In the genomic region with DNA sequence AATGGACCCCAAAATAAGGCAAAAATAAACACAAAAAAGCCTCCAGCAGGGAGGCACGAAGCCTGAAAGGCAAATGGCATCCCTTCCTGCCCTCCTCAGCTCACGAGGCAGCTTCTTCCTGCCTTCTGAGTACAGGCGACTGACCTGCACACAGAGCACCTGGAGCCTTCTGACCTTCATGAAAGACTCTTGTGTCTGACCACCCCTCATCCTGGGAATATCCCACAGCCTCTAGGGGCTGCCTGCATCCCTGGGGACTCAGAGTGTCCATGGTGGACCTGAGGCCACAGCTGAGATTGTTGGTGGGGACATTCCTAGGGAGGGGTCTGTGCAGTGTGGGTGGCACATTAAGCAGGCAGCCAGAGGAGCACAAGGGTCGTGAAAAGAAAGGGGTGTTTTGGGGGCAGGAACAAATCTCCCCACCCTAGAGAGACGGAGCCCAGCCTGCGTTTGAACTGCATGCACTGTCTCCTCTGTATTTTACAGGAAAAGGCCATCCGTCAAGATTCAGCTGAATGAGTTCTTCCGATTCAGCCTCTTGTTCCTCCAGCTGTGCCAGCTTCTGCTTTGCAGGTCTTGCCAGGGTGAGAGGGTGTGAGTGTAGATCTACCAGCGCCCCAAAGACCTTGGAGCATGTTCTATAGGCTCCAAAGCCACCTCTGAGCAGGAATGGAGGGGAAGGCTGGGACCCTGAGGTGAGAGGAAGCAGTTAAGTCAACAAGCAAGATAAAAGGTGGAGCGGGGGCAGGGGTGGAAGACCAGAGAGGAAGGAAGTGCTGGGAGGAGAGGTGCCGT, we compare ENCODE assay signal across 9 cellular contexts.
DNase-seq lines count a peak whose midpoint lies in the region; ATAC-seq and TF ChIP-seq lines count a peak whose summit lies in the region.
"Had no signal": no experiment of that assay in that cellular context is flagged by ENCODE, and none has a peak within 500 bp of the region (broad histone marks: within the 10 kb centered on the region; RNA-seq: fewer than 3 reads in every experiment).

No MANE protein-coding gene starts in this region.

- intact Hi-C loops in activated B cell treated with CpG ODN at 0.5 μM for 24 hours (cut with micrococcal nuclease): loop anchor here (1.0 kb wide), 1 partner anchor 11 kb away; no protein-coding TSS in a partner anchor

- peaks cover 12% of the 10 kb centered on the region for H3K4me1 Mint-ChIP-seq in T-helper 1 cell treated with Interleukin-12 subunit alpha and Interleukin-12 subunit beta and Interleukin-4 antibody, amounts not matched to agents 30 μg/mL and 1 μg/mL, for 36 hours (ENCODE audit: low read depth)
- H3K4me1 Mint-ChIP-seq in activated B cell treated with CpG ODN at 0.5 μM for 24 hours: peaks cover 25% of the 10 kb centered on the region

- H3K9ac ChIP-seq in iPS-20b (ENCODE audit: low read depth, low read length) (peak overlapping the region; percentile 32; the same call in 1 of the 2 replicates), stomach smooth muscle (ENCODE audit: low read length in 2 of 2) (no peak overlapping the region)

- no peaks in the 10 kb centered on the region for H3K36me3 ChIP-seq in iPS-20b (ENCODE audit: insufficient read depth, low read depth, low read length)
- no peaks in the 10 kb centered on the region for H3K36me3 ChIP-seq in stomach smooth muscle (ENCODE audit: control insufficient read depth in 2 of 2, insufficient read depth in 2 of 2, low read length in 2 of 2)
- no peaks in the 10 kb centered on the region for H3K36me3 ChIP-seq in effector memory CD4-positive, alpha-beta T cell (ENCODE audit: control insufficient read depth, insufficient read depth, low read length)
- H3K36me3 ChIP-seq: SJSA1 had no signal

- H3K4me3 Mint-ChIP-seq in T-helper 1 cell treated with Interleukin-12 subunit alpha and Interleukin-12 subunit beta and Interleukin-4 antibody, amounts not matched to agents 30 μg/mL and 1 μg/mL, for 36 hours: peak overlapping the region; percentile 49
- peak overlapping the region; percentile 77 for H3K4me3 Mint-ChIP-seq in activated B cell treated with CpG ODN at 0.5 μM for 24 hours

- H3K9me3 Mint-ChIP-seq in T-helper 1 cell treated with Interleukin-12 subunit alpha and Interleukin-12 subunit beta and Interleukin-4 antibody, amounts not matched to agents 30 μg/mL and 1 μg/mL, for 36 hours: no peaks in the 10 kb centered on the region
- no peaks in the 10 kb centered on the region for H3K9me3 Mint-ChIP-seq in activated B cell treated with CpG ODN at 0.5 μM for 24 hours

- DNase-seq in T-helper 1 cell: no peak
- no peak for DNase-seq in activated B cell treated with CpG ODN at 0.5 μM for 24 hours
- DNase-seq in effector memory CD4-positive, alpha-beta T cell: no peak
- no peak for DNase-seq in COR-L47 (lab: John Stamatoyannopoulos, UW)

- H3K4me3 ChIP-seq in iPS-20b (ENCODE audit: low read length) (peak overlapping the region; percentile 65), stomach smooth muscle (ENCODE audit: low read length in 2 of 2) (no peak overlapping the region)
- H3K4me3 ChIP-seq in effector memory CD4-positive, alpha-beta T cell (ENCODE audit: insufficient read depth, low read depth, low read length, poor library complexity, severe bottlenecking): no peak overlapping the region

- ATAC-seq in activated B cell treated with CpG ODN at 0.5 μM for 24 hours (ENCODE audit: low read depth): peak; percentile 46
- ATAC-seq in HG02884 (IDR thresholded peaks at IDR 0.05; ENCODE audit: unreplicated experiment): no peak

- CTCF ChIA-PET in activated B cell treated with CpG ODN at 0.5 μM for 24 hours (lab: Charles Lee): interaction anchor here (1.0 to 1.1 kb wide), 2 partner anchors 8 to 218 kb away, joined by 3 to 4 read pairs; no protein-coding TSS in a partner anchor

- peak overlapping the region; percentile 42 for H3K27ac Mint-ChIP-seq in T-helper 1 cell treated with Interleukin-12 subunit alpha and Interleukin-12 subunit beta and Interleukin-4 antibody, amounts not matched to agents 30 μg/mL and 1 μg/mL, for 36 hours
- peak overlapping the region; percentile 54 for H3K27ac Mint-ChIP-seq in activated B cell treated with CpG ODN at 0.5 μM for 24 hours

- H3K27me3 ChIP-seq in iPS-20b (ENCODE audit: insufficient read depth, low read length) (peaks cover 24% of the 10 kb centered on the region), stomach smooth muscle (ENCODE audit: control insufficient read depth in 1 of 2, insufficient read depth in 2 of 2, low read length in 2 of 2) (no peaks in the 10 kb centered on the region)
- H3K27me3 ChIP-seq in effector memory CD4-positive, alpha-beta T cell (replicated peaks; ENCODE audit: control insufficient read depth, insufficient read depth, low read length, poor library complexity, severe bottlenecking): no peaks in the 10 kb centered on the region
- H3K27me3 ChIP-seq: SJSA1 had no signal

- H3K4me1 ChIP-seq in iPS-20b (ENCODE audit: insufficient read depth, low read length): peaks cover 7% of the 10 kb centered on the region
- peaks cover 14% of the 10 kb centered on the region for H3K4me1 ChIP-seq in stomach smooth muscle (ENCODE audit: control insufficient read depth, insufficient read depth, low read length)
- no peaks in the 10 kb centered on the region for H3K4me1 ChIP-seq in effector memory CD4-positive, alpha-beta T cell (ENCODE audit: control insufficient read depth, insufficient read depth, low read length, poor library complexity, severe bottlenecking)

- H3K9me3 ChIP-seq in iPS-20b (ENCODE audit: insufficient read depth, low read depth, low read length) (no peaks in the 10 kb centered on the region), stomach smooth muscle (ENCODE audit: control insufficient read depth in 2 of 2, low read length in 2 of 2) (no peaks in the 10 kb centered on the region)
- H3K9me3 ChIP-seq in effector memory CD4-positive, alpha-beta T cell (ENCODE audit: control insufficient read depth, low read length): no peaks in the 10 kb centered on the region
- H3K9me3 ChIP-seq: SJSA1 had no signal

- POLR2A ChIA-PET in activated B cell treated with CpG ODN at 0.5 μM for 24 hours (lab: Charles Lee): interaction anchor here (0.8 to 4.9 kb wide), 9 partner anchors 9 to 82 kb away, joined by 3 to 21 read pairs (median 9); a partner anchor contains a TSS

- H3K27ac ChIP-seq in iPS-20b (ENCODE audit: low read length) (no peak overlapping the region), stomach smooth muscle (ENCODE audit: low read length) (peak overlapping the region; percentile 71)
- H3K27ac ChIP-seq in effector memory CD4-positive, alpha-beta T cell (ENCODE audit: insufficient read depth, low read length, poor library complexity, severe bottlenecking): no peak overlapping the region
- H3K27ac ChIP-seq: SJSA1 had no signal

- H3K36me3 Mint-ChIP-seq in T-helper 1 cell treated with Interleukin-12 subunit alpha and Interleukin-12 subunit beta and Interleukin-4 antibody, amounts not matched to agents 30 μg/mL and 1 μg/mL, for 36 hours (ENCODE audit: low read depth): no peaks in the 10 kb centered on the region
- no peaks in the 10 kb centered on the region for H3K36me3 Mint-ChIP-seq in activated B cell treated with CpG ODN at 0.5 μM for 24 hours (ENCODE audit: low read depth)

- no peak for TF ChIP-seq CTCF in activated B cell treated with CpG ODN at 0.5 μM for 24 hours (IDR thresholded peaks at IDR 0.05)

- peaks cover 14% of the 10 kb centered on the region for H3K27me3 Mint-ChIP-seq in T-helper 1 cell treated with Interleukin-12 subunit alpha and Interleukin-12 subunit beta and Interleukin-4 antibody, amounts not matched to agents 30 μg/mL and 1 μg/mL, for 36 hours (ENCODE audit: low read depth)
- no peaks in the 10 kb centered on the region for H3K27me3 Mint-ChIP-seq in activated B cell treated with CpG ODN at 0.5 μM for 24 hours
